Comparison of ENCODE assay signal across 8 cellular contexts in genomic region chr2:191013617-191013875, GRCh38.
DNase-seq lines count a peak whose midpoint lies in the region; ATAC-seq and FAIRE-seq lines count a peak whose summit lies in the region.

No MANE protein-coding gene starts in this region.

- H3K27ac ChIP-seq in SK-N-MC (no peak overlapping the region), iPS DF 6.9 (ENCODE audit: low read length) (no peak overlapping the region)

- peak overlapping the region; percentile 81 for H3K9ac ChIP-seq in SK-N-MC (ENCODE audit: insufficient read length)

- H3K4me1 ChIP-seq in iPS DF 6.9 (ENCODE audit: control insufficient read depth, insufficient read depth, low read length), result no peaks in the 10 kb centered on the region; the same call in 1 of the 2 replicates

- peaks cover 2% of the 10 kb centered on the region; the same call in 1 of the 2 replicates for H3K27me3 ChIP-seq in iPS DF 6.9 (ENCODE audit: control insufficient read depth, insufficient read depth, low read length)

- H3K36me3 ChIP-seq in SK-N-MC (ENCODE audit: insufficient read depth, low read length), result 0 out of 2 replicates have a peak, but pooled peaks cover 6% of the 10 kb centered on the region
- H3K36me3 ChIP-seq in iPS DF 6.9 (ENCODE audit: control insufficient read depth, insufficient read depth, low read length), result no peaks in the 10 kb centered on the region; the same call in 1 of the 2 replicates

- peaks cover 5 to 6% of the 10 kb centered on the region in 2 donors for H3K4me1 Mint-ChIP-seq in stimulated activated naive B cell treated with anti-CD40 and anti-IgM and Interleukin-4, amounts not matched to agents 10 μg/mL and 1 μg/mL and 100 μg/mL, for 72 hours

- DNase-seq in GM19239 (ENCODE audit: insufficient read length, low spot score) (no peak), SK-N-MC (ENCODE audit: low read depth, low spot score) (no peak), iPS DF 6.9 (ENCODE audit: low read depth, low spot score) (no peak), foreskin melanocyte (no peak)
- peak; percentile 6 for DNase-seq in stimulated activated naive B cell treated with anti-CD40 and anti-IgM and Interleukin-4, amounts not matched to agents 10 μg/mL and 1 μg/mL and 100 μg/mL, for 72 hours
- DNase-seq in activated naive CD4-positive, alpha-beta T cell treated with Interleukin-2 at 50 U/mL for 16 hours, result no peak

- no CpG with 5 or more reads among the region's 11 CpGs for WGBS in iPS DF 6.9 (ENCODE audit: insufficient coverage, insufficient read length)

- no peaks in the 10 kb centered on the region for H3K9me3 ChIP-seq in SK-N-MC (ENCODE audit: low read depth, low read length)
- no peaks in the 10 kb centered on the region for H3K9me3 ChIP-seq in iPS DF 6.9 (ENCODE audit: control insufficient read depth, insufficient read depth, low read length)

- no peak overlapping the region for H3K4me3 Mint-ChIP-seq in stimulated activated naive B cell treated with anti-CD40 and anti-IgM and Interleukin-4, amounts not matched to agents 10 μg/mL and 1 μg/mL and 100 μg/mL, for 72 hours

- H3K36me3 Mint-ChIP-seq in stimulated activated naive B cell treated with anti-CD40 and anti-IgM and Interleukin-4, amounts not matched to agents 10 μg/mL and 1 μg/mL and 100 μg/mL, for 72 hours, result peaks cover 5 to 8% of the 10 kb centered on the region in 2 donors

- H3K9me3 Mint-ChIP-seq in stimulated activated naive B cell treated with anti-CD40 and anti-IgM and Interleukin-4, amounts not matched to agents 10 μg/mL and 1 μg/mL and 100 μg/mL, for 72 hours, result peaks cover 2 to 3% of the 10 kb centered on the region in 2 donors

- ATAC-seq in stimulated activated naive B cell treated with anti-CD40 and anti-IgM and Interleukin-4, amounts not matched to agents 10 μg/mL and 1 μg/mL and 100 μg/mL, for 72 hours (replicated peaks), result no peak
- ATAC-seq in GM19324 (IDR thresholded peaks at IDR 0.05; ENCODE audit: low FRiP score, unreplicated experiment), result no peak
- no peak for ATAC-seq in HG03045 (IDR thresholded peaks at IDR 0.05; ENCODE audit: unreplicated experiment)

- peak; percentile 85 for FAIRE-seq in GM19239 (lab: Jason Lieb, UNC)

- no peak overlapping the region for H3K27ac Mint-ChIP-seq in stimulated activated naive B cell treated with anti-CD40 and anti-IgM and Interleukin-4, amounts not matched to agents 10 μg/mL and 1 μg/mL and 100 μg/mL, for 72 hours

- no peaks in the 10 kb centered on the region for H3K27me3 Mint-ChIP-seq in stimulated activated naive B cell treated with anti-CD40 and anti-IgM and Interleukin-4, amounts not matched to agents 10 μg/mL and 1 μg/mL and 100 μg/mL, for 72 hours

- H3K4me3 ChIP-seq in SK-N-MC (peak overlapping the region; percentile 86), iPS DF 6.9 (ENCODE audit: low read length) (peak overlapping the region; percentile 79; the same call in 1 of the 2 replicates)
